In genomic region chr4:2416564-2417195, GRCh38 we compare ENCODE assay signal across 7 cellular contexts. TPM values are rescaled to one million over a fixed set of nuclear protein-coding genes. Genes with fewer than 3 reads are reported as not detected.
A peak's percentile ranks its signal among the peaks of the same experiment; 100 is the strongest.
DNase-seq lines count a peak whose midpoint lies in the region; ATAC-seq and FAIRE-seq lines count a peak whose summit lies in the region.

No MANE protein-coding gene starts in this region.

- peak overlapping the region; percentile 12 for H3K4me3 Mint-ChIP-seq in activated naive CD8-positive, alpha-beta T cell treated with anti-CD3 and anti-CD28 coated beads, Interleukin-2, amount 10 ng/mL, durations not matched to agents 7 days and 5 days
- peak overlapping the region; percentile 28 for H3K4me3 Mint-ChIP-seq in stimulated activated memory B cell treated with anti-CD40 and anti-IgM and Interleukin-4, amounts not matched to agents 10 μg/mL and 1 μg/mL and 100 μg/mL, for 72 hours

- no peak overlapping the region for H3K27ac Mint-ChIP-seq in activated naive CD8-positive, alpha-beta T cell treated with anti-CD3 and anti-CD28 coated beads, Interleukin-2, amount 10 ng/mL, durations not matched to agents 7 days and 5 days
- no peak overlapping the region for H3K27ac Mint-ChIP-seq in stimulated activated memory B cell treated with anti-CD40 and anti-IgM and Interleukin-4, amounts not matched to agents 10 μg/mL and 1 μg/mL and 100 μg/mL, for 72 hours

- H3K27me3 Mint-ChIP-seq in activated naive CD8-positive, alpha-beta T cell treated with anti-CD3 and anti-CD28 coated beads, Interleukin-2, amount 10 ng/mL, durations not matched to agents 7 days and 5 days, result peaks cover 59% of the 10 kb centered on the region
- peaks cover 54% of the 10 kb centered on the region for H3K27me3 Mint-ChIP-seq in stimulated activated memory B cell treated with anti-CD40 and anti-IgM and Interleukin-4, amounts not matched to agents 10 μg/mL and 1 μg/mL and 100 μg/mL, for 72 hours

- H3K4me1 Mint-ChIP-seq in activated naive CD8-positive, alpha-beta T cell treated with anti-CD3 and anti-CD28 coated beads, Interleukin-2, amount 10 ng/mL, durations not matched to agents 7 days and 5 days, result peaks cover 37% of the 10 kb centered on the region
- H3K4me1 Mint-ChIP-seq in stimulated activated memory B cell treated with anti-CD40 and anti-IgM and Interleukin-4, amounts not matched to agents 10 μg/mL and 1 μg/mL and 100 μg/mL, for 72 hours, result peaks cover 58% of the 10 kb centered on the region

- POLR2A ChIA-PET in activated naive CD8-positive, alpha-beta T cell treated with anti-CD3 and anti-CD28 coated beads, Interleukin-2, amount 10 ng/mL, durations not matched to agents 7 days and 5 days (lab: Charles Lee), result no interaction called here

- H3K36me3 Mint-ChIP-seq in activated naive CD8-positive, alpha-beta T cell treated with anti-CD3 and anti-CD28 coated beads, Interleukin-2, amount 10 ng/mL, durations not matched to agents 7 days and 5 days, result no peaks in the 10 kb centered on the region
- H3K36me3 Mint-ChIP-seq in stimulated activated memory B cell treated with anti-CD40 and anti-IgM and Interleukin-4, amounts not matched to agents 10 μg/mL and 1 μg/mL and 100 μg/mL, for 72 hours, result no peaks in the 10 kb centered on the region

- no peak for FAIRE-seq in RCC 7860 (lab: Jason Lieb, UNC)

- no peak for ATAC-seq in activated naive CD8-positive, alpha-beta T cell treated with anti-CD3 and anti-CD28 coated beads, Interleukin-2, amount 10 ng/mL, durations not matched to agents 7 days and 5 days (ENCODE audit: low read depth)
- ATAC-seq in stimulated activated memory B cell treated with anti-CD40 and anti-IgM and Interleukin-4, amounts not matched to agents 10 μg/mL and 1 μg/mL and 100 μg/mL, for 72 hours, result no peak
- ATAC-seq in GM21423 (IDR thresholded peaks at IDR 0.05; ENCODE audit: unreplicated experiment), result no peak

- DNase-seq in NCI-H69 (lab: John Stamatoyannopoulos, UW) (peak; percentile 8), iPS-NIHi7 (ENCODE audit: extremely low spot score) (peak; percentile 50), RCC 7860 (ENCODE audit: low spot score) (no peak), NCI-H2227 (lab: John Stamatoyannopoulos, UW; ENCODE audit: unreplicated experiment) (no peak)
- no peak for DNase-seq in activated naive CD8-positive, alpha-beta T cell treated with anti-CD3 and anti-CD28 coated beads, Interleukin-2, amount 10 ng/mL, durations not matched to agents 7 days and 5 days

- H3K9me3 Mint-ChIP-seq in activated naive CD8-positive, alpha-beta T cell treated with anti-CD3 and anti-CD28 coated beads, Interleukin-2, amount 10 ng/mL, durations not matched to agents 7 days and 5 days, result no peaks in the 10 kb centered on the region
- H3K9me3 Mint-ChIP-seq in stimulated activated memory B cell treated with anti-CD40 and anti-IgM and Interleukin-4, amounts not matched to agents 10 μg/mL and 1 μg/mL and 100 μg/mL, for 72 hours, result no peaks in the 10 kb centered on the region

RNA-seq across cellular contexts. Expression of gene ZFYVE28, which starts 1.8 kb away (rescaled TPM):
- total RNA-seq in activated naive CD8-positive, alpha-beta T cell treated with anti-CD3 and anti-CD28 coated beads, Interleukin-2, amount 10 ng/mL, durations not matched to agents 7 days and 5 days, result 10 to 100 TPM; 16.1 to 17.7 TPM

RNA-seq across cellular contexts. Expression of gene CFAP99, which starts 2.1 kb away (rescaled TPM):
- total RNA-seq in activated naive CD8-positive, alpha-beta T cell treated with anti-CD3 and anti-CD28 coated beads, Interleukin-2, amount 10 ng/mL, durations not matched to agents 7 days and 5 days, result under 1 TPM in 1 of 2 experiments, not detected in 1; 0.11 TPM

RNA-seq across cellular contexts. Expression of gene RNF4, which starts 52.2 kb away (rescaled TPM):
- 100 to 1,000 TPM; 103 to 109 TPM for total RNA-seq in activated naive CD8-positive, alpha-beta T cell treated with anti-CD3 and anti-CD28 coated beads, Interleukin-2, amount 10 ng/mL, durations not matched to agents 7 days and 5 days

Comparison
In these comparisons a context has a peak if more than half of its experiments do, and no peak if none do; other contexts are left out.
1. DNase-seq: peak in NCI-H69 (single experiment) and iPS-NIHi7 (single experiment); none in activated naive CD8-positive, alpha-beta T cell treated with anti-CD3 and anti-CD28 coated beads, Interleukin-2, amount 10 ng/mL, durations not matched to agents 7 days and 5 days (single experiment), RCC 7860 (single experiment) and NCI-H2227 (single experiment).